13 cellular contexts compared by ENCODE assay signal in genomic region chr12:131734336-131735152, GRCh38.
"Had no signal": no experiment of that assay in that cellular context is flagged by ENCODE, and none has a peak within 500 bp of the region (broad histone marks: within the 10 kb centered on the region; RNA-seq: fewer than 3 reads in every experiment).

No MANE protein-coding gene starts in this region.

- H3K9me3 ChIP-seq: sigmoid colon, tibial nerve had no signal

- ATAC-seq: activated CD4-positive, CD25-positive, alpha-beta regulatory T cell treated with anti-CD3 and anti-CD28 coated beads, Interleukin-2, amount 50 U/mL, for 24 hours; foreskin keratinocyte; left cardiac atrium; natural killer cell had no signal

- H3K4me3 Mint-ChIP-seq: activated CD4-positive, alpha-beta memory T cell treated with anti-CD3 and anti-CD28 coated beads for 36 hours; activated naive CD8-positive, alpha-beta T cell treated with anti-CD3 and anti-CD28 coated beads, Interleukin-2, amount 10 ng/mL, durations not matched to agents 7 days and 5 days; immature natural killer cell; natural killer cell had no signal

- H3K27me3 Mint-ChIP-seq: activated CD4-positive, alpha-beta memory T cell treated with anti-CD3 and anti-CD28 coated beads for 36 hours; activated naive CD8-positive, alpha-beta T cell treated with anti-CD3 and anti-CD28 coated beads, Interleukin-2, amount 10 ng/mL, durations not matched to agents 7 days and 5 days had no signal

- H3K4me3 ChIP-seq: dorsolateral prefrontal cortex, sigmoid colon, tibial nerve had no signal

- H3K4me1 ChIP-seq: sigmoid colon had no signal

- H3K27ac Mint-ChIP-seq: activated CD4-positive, alpha-beta memory T cell treated with anti-CD3 and anti-CD28 coated beads for 36 hours; activated naive CD8-positive, alpha-beta T cell treated with anti-CD3 and anti-CD28 coated beads, Interleukin-2, amount 10 ng/mL, durations not matched to agents 7 days and 5 days; activated T-helper 2 cell treated with anti-CD3 and anti-CD28 coated beads, Interferon-gamma antibody, Interleukin-2, Interleukin-4, amounts not matched to agents 10 μg/mL and 5 μg/mL and 100 μg/mL, durations not matched to agents 14 hours and 24 hours and 36 hours; immature natural killer cell; natural killer cell had no signal

- DNase-seq: activated naive CD8-positive, alpha-beta T cell treated with anti-CD3 and anti-CD28 coated beads, Interleukin-2, amount 10 ng/mL, durations not matched to agents 7 days and 5 days; aorta; dorsolateral prefrontal cortex; immature natural killer cell; left cardiac atrium; natural killer cell; sigmoid colon; stimulated activated CD4-positive, alpha-beta T cell treated with anti-CD3 and anti-CD28 coated beads, Interleukin-12 subunit alpha, Interleukin-12 subunit beta, amount 100 ng/mL, for 4 hours had no signal

- H3K27ac ChIP-seq: foreskin keratinocyte, sigmoid colon, tibial nerve had no signal

- H3K9me3 Mint-ChIP-seq: activated CD4-positive, alpha-beta memory T cell treated with anti-CD3 and anti-CD28 coated beads for 36 hours; activated naive CD8-positive, alpha-beta T cell treated with anti-CD3 and anti-CD28 coated beads, Interleukin-2, amount 10 ng/mL, durations not matched to agents 7 days and 5 days; activated T-helper 2 cell treated with anti-CD3 and anti-CD28 coated beads, Interferon-gamma antibody, Interleukin-2, Interleukin-4, amounts not matched to agents 10 μg/mL and 5 μg/mL and 100 μg/mL, durations not matched to agents 14 hours and 24 hours and 36 hours; immature natural killer cell; natural killer cell had no signal

- H3K27me3 ChIP-seq: dorsolateral prefrontal cortex, foreskin keratinocyte, sigmoid colon, tibial nerve had no signal

- H3K4me1 Mint-ChIP-seq: immature natural killer cell, natural killer cell had no signal
